In the genomic region with DNA sequence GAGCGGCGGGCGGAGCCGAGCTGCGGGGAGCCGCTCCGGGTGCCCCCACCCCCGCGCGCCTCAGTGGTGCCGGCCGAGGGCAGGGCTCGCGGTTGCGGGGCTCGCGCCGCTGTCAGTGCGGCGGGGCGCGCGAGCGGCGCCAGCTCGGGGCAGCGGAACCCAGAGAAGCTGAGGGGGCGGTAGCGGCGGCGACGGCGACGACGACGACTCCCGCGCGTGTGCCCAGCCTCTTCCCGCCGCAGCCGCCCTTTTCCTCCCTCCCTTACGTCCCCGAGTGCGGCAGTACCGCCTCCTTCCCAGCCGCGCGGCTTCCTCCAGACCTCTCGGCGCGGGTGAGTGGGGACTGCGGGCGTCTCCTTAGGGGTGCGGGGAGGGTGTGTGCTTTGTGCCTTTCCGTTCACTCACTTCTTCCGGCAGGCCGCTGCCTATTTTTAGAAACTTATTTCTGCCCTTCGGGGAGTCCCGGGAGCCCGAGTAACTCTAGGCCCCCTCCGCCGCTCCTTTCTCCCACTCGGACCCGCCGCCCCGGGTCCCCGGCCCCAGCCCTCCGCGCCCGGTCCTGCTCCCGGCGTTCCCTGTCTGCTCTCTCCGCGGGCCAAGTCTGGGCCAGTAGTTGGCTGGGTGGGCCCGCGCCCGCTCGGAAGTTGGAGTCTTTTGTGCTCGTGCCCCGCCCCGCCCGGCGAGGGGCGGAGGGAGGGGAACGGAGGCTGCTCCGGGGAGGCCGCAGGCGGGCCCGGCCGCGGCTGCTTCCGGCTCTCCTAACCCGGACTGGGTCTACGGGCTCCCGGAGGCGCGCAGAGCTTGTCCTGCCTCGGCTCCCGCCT, we compare ENCODE assay signal across 8 cellular contexts. TPM values are rescaled to one million over a fixed set of nuclear protein-coding genes. Genes with fewer than 3 reads are reported as not detected.
DNase-seq lines count a peak whose midpoint lies in the region; ATAC-seq lines count a peak whose summit lies in the region.

A gene (plus strand): TSS at position 112 of the 824 bp plus-strand sequence. CDS start 78,164 bp downstream, outside the sequence.

- H3K27ac Mint-ChIP-seq in effector memory CD8-positive, alpha-beta T cell = peak within 1 kb of the TSS; percentile 96 to 98

- no peak within 1 kb of the TSS for H2AK5ac ChIP-seq in mesendoderm (ENCODE audit: low read length)

- peaks cover 30% of the 10 kb centered on the region for H3K79me1 ChIP-seq in mesendoderm (ENCODE audit: low read length)

- no peak within 1 kb of the TSS for H2BK15ac ChIP-seq in mesendoderm (replicated peaks; ENCODE audit: low read depth)

- no CpG with 5 or more reads among the region's 100 CpGs for WGBS in mesendoderm (ENCODE audit: extremely low coverage, insufficient coverage, low lambda C conversion rate)

- H3K27me3 ChIP-seq in mesendoderm (ENCODE audit: insufficient read depth, low read length, poor library complexity) = no peaks in the 10 kb centered on the region

- peak within 1 kb of the TSS; percentile 66 for H2BK120ac ChIP-seq in mesendoderm (ENCODE audit: low read depth, low read length)

- H3K4me1 ChIP-seq in mesendoderm (ENCODE audit: control insufficient read depth, low read depth, low read length) = peaks cover 11% of the 10 kb centered on the region

- peak within 1 kb of the TSS; percentile 88 for H3K56ac ChIP-seq in mesendoderm (ENCODE audit: low read length)

- peak within 1 kb of the TSS; percentile 37 for H2BK5ac ChIP-seq in mesendoderm (ENCODE audit: low read length)

- H3K4me1 Mint-ChIP-seq in effector memory CD8-positive, alpha-beta T cell (ENCODE audit: low read depth in 2 of 2) = peaks cover 53 to 58% of the 10 kb centered on the region in 2 donors

- H3K4me2 ChIP-seq in mesendoderm (ENCODE audit: low read length) = peak within 1 kb of the TSS; percentile 90

- peak within 1 kb of the TSS; percentile 71 for H3K4me3 ChIP-seq in mesendoderm (ENCODE audit: low read length)

- H4K8ac ChIP-seq in mesendoderm (ENCODE audit: low read depth, low read length) = peak within 1 kb of the TSS; percentile 88

- peak within 1 kb of the TSS; percentile 87 for H3K4ac ChIP-seq in mesendoderm (ENCODE audit: low read depth, low read length)

- no peaks in the 10 kb centered on the region for H3K27me3 Mint-ChIP-seq in effector memory CD8-positive, alpha-beta T cell

- ATAC-seq in GM19372 (IDR thresholded peaks at IDR 0.05; ENCODE audit: low read depth, unreplicated experiment) (peak; percentile 42), HG03521 (IDR thresholded peaks at IDR 0.05; ENCODE audit: unreplicated experiment) (peak; percentile 43)
- peak; percentile 65 for ATAC-seq in effector memory CD8-positive, alpha-beta T cell (replicated peaks)

- H3K18ac ChIP-seq in mesendoderm (ENCODE audit: low read length) = peak within 1 kb of the TSS; percentile 97

- peak within 1 kb of the TSS; percentile 95 for H3K9ac ChIP-seq in mesendoderm (ENCODE audit: low read length)

- H4K5ac ChIP-seq in mesendoderm (ENCODE audit: low read length) = no peak within 1 kb of the TSS

- peak; percentile 87 for DNase-seq in CD1c-positive myeloid dendritic cell (ENCODE audit: extremely low spot score)
- peak; percentile 63 for DNase-seq in NCI-H82 treated with DMSO at 0.1 percent for 48 hours (lab: John Stamatoyannopoulos, UW; ENCODE audit: unreplicated experiment)
- DNase-seq in activated CD8-positive, alpha-beta memory T cell treated with anti-CD3 and anti-CD28 coated beads for 24 hours = peak; percentile 90
- peak; percentile 68 to 87 (median 82) for DNase-seq in effector memory CD8-positive, alpha-beta T cell
- DNase-seq in mesendoderm = peak; percentile 87
- DNase-seq in stimulated activated CD8-positive, alpha-beta memory T cell treated with anti-CD3 and anti-CD28 coated beads, Interleukin-15, amount 100 ng/mL, for 1 hour (ENCODE audit: low read depth) = peak; percentile 50

- H3K36me3 Mint-ChIP-seq in effector memory CD8-positive, alpha-beta T cell (ENCODE audit: insufficient read depth) = peaks cover 30% of the 10 kb centered on the region

- H3K27ac ChIP-seq in mesendoderm (ENCODE audit: low read depth, low read length) = peak within 1 kb of the TSS; percentile 96

- H3K79me2 ChIP-seq in mesendoderm (ENCODE audit: control insufficient read depth, insufficient read depth, low read length) = peaks cover 47% of the 10 kb centered on the region

- peak within 1 kb of the TSS; percentile 92 to 95 for H3K4me3 Mint-ChIP-seq in effector memory CD8-positive, alpha-beta T cell

- H3K23ac ChIP-seq in mesendoderm (ENCODE audit: low read length) = peak within 1 kb of the TSS; percentile 7

- no peaks in the 10 kb centered on the region for H3K9me3 Mint-ChIP-seq in effector memory CD8-positive, alpha-beta T cell

- H3K36me3 ChIP-seq in mesendoderm (ENCODE audit: control insufficient read depth, insufficient read depth, low read length) = no peaks in the 10 kb centered on the region

RNA-seq across cellular contexts. Expression of the gene that starts here (rescaled TPM):
- 107 TPM for polyA plus RNA-seq in mesendoderm (2013, experiment 1 of 2)
- polyA plus RNA-seq in mesendoderm (2013, experiment 2 of 2) = 107 TPM

Comparison
In these comparisons a context has a peak if more than half of its experiments do, and no peak if none do; other contexts are left out.
1. Peak in every context shown above with its lines: DNase-seq, ATAC-seq, H3K4me3 ChIP-seq and H3K27ac ChIP-seq.